17 cellular contexts compared by ENCODE assay signal in genomic region chr4:118712872-118713271, GRCh38. TPM values are rescaled to one million over a fixed set of nuclear protein-coding genes. Genes with fewer than 3 reads are reported as not detected.
DNase-seq lines count a peak whose midpoint lies in the region; ATAC-seq and TF ChIP-seq lines count a peak whose summit lies in the region.
"Had no signal": no experiment of that assay in that cellular context is flagged by ENCODE, and none has a peak within 500 bp of the region (broad histone marks: within the 10 kb centered on the region; RNA-seq: fewer than 3 reads in every experiment).

No MANE protein-coding gene starts in this region.

- peaks cover 9% of the 10 kb centered on the region for H3F3A ChIP-seq in smooth muscle cell (ENCODE audit: low read depth)

- H3K4me3 ChIP-seq in foreskin fibroblast (ENCODE audit: low read depth in 1 of 2, low read length in 2 of 2), result no peak overlapping the region
- H3K4me3 ChIP-seq in smooth muscle cell, result no peak overlapping the region
- H3K4me3 ChIP-seq in right atrium auricular region, result no peak overlapping the region
- H3K4me3 ChIP-seq: Peyer's patch had no signal

- no peak overlapping the region for H3K27ac Mint-ChIP-seq in mesothelial cell of epicardium

- DNase-seq in EL (peak; percentile 32), HT1080 (ENCODE audit: low read depth) (peak; percentile 4), foreskin fibroblast (peak; percentile 56 to 64), mesothelial cell of epicardium (ENCODE audit: low spot score in 2 of 2, unreplicated experiment in 2 of 2) (no peak), smooth muscle cell (lab: John Stamatoyannopoulos, UW; ENCODE audit: unreplicated experiment) (no peak), right atrium auricular region (ENCODE audit: low spot score) (no peak)
- DNase-seq: C1 segment of cervical spinal cord; NCI-H2029; NCI-H69; Peyer's patch; right cardiac atrium; stimulated activated CD4-positive, alpha-beta T cell treated with anti-CD3 and anti-CD28 coated beads, Interleukin-4, amount 100 ng/mL, for 4 hours; stimulated activated naive CD4-positive, alpha-beta T cell had no signal

- WGBS in smooth muscle cell (ENCODE audit: low lambda C conversion rate), result 95% methylated on average over 1 of the region's 1 CpG

- no peaks in the 10 kb centered on the region for H3K9me3 ChIP-seq in smooth muscle cell (replicated peaks; ENCODE audit: low read depth)
- no peaks in the 10 kb centered on the region for H3K9me3 ChIP-seq in right atrium auricular region
- H3K9me3 ChIP-seq: Peyer's patch had no signal

- H3K27ac ChIP-seq in smooth muscle cell (ENCODE audit: low read depth), result no peak overlapping the region
- no peak overlapping the region for H3K27ac ChIP-seq in right atrium auricular region
- H3K27ac ChIP-seq: Peyer's patch had no signal

- H3K79me2 ChIP-seq in smooth muscle cell (ENCODE audit: low read depth), result no peaks in the 10 kb centered on the region

- H3K27me3 ChIP-seq in smooth muscle cell (ENCODE audit: low read depth) (no peaks in the 10 kb centered on the region), right atrium auricular region (no peaks in the 10 kb centered on the region)
- H3K27me3 ChIP-seq: Peyer's patch had no signal

- ATAC-seq in GM18870 (IDR thresholded peaks at IDR 0.05; ENCODE audit: unreplicated experiment) (peak; percentile 59), HG02571 (IDR thresholded peaks at IDR 0.05; ENCODE audit: unreplicated experiment) (no peak)
- ATAC-seq: right cardiac atrium had no signal

- no peaks in the 10 kb centered on the region for H3K4me1 ChIP-seq in smooth muscle cell (ENCODE audit: low read depth)
- no peaks in the 10 kb centered on the region for H3K4me1 ChIP-seq in right atrium auricular region
- H3K4me1 ChIP-seq: Peyer's patch had no signal

- H3K36me3 ChIP-seq in smooth muscle cell (ENCODE audit: low read depth), result no peaks in the 10 kb centered on the region
- H3K36me3 ChIP-seq in right atrium auricular region, result peaks cover 14% of the 10 kb centered on the region

- peaks cover 15% of the 10 kb centered on the region for H3K36me3 Mint-ChIP-seq in mesothelial cell of epicardium

- H3K4me3 Mint-ChIP-seq in mesothelial cell of epicardium, result no peak overlapping the region
- H3K4me3 Mint-ChIP-seq: brain, neural crest cell had no signal

- no peaks in the 10 kb centered on the region for H3K27me3 Mint-ChIP-seq in mesothelial cell of epicardium (ENCODE audit: low read depth)
- H3K27me3 Mint-ChIP-seq: brain had no signal

- TF ChIP-seq CTCF in foreskin fibroblast (IDR thresholded peaks at IDR 0.05; ENCODE audit: low read depth, low read length) (no peak), mesothelial cell of epicardium (IDR thresholded peaks at IDR 0.05; ENCODE audit: unreplicated experiment) (no peak), smooth muscle cell (IDR thresholded peaks at IDR 0.05; ENCODE audit: borderline replicate concordance, insufficient read depth, poor library complexity, severe bottlenecking) (no peak), right atrium auricular region (IDR thresholded peaks at IDR 0.05) (no peak)

- H3K4me1 Mint-ChIP-seq in mesothelial cell of epicardium, result peaks cover 25% of the 10 kb centered on the region
- H3K4me1 Mint-ChIP-seq: brain had no signal

- H3K4me2 ChIP-seq in smooth muscle cell, result no peak overlapping the region

- H3K9me3 Mint-ChIP-seq in mesothelial cell of epicardium, result no peaks in the 10 kb centered on the region
- H3K9me3 Mint-ChIP-seq: brain, neural crest cell had no signal

- no peak overlapping the region for H3K9ac ChIP-seq in smooth muscle cell (ENCODE audit: low read depth)

- no peak overlapping the region for H2AFZ ChIP-seq in smooth muscle cell (ENCODE audit: low read depth)

- no peaks in the 10 kb centered on the region for H4K20me1 ChIP-seq in smooth muscle cell (ENCODE audit: low read depth)

RNA-seq across cellular contexts. Expression of gene METTL14, which starts 27.7 kb away (rescaled TPM):
- total RNA-seq in HT1080 (2014; rRNA removed; shearing (Covaris generic)), result 21.1 and 22.9 TPM in 2 replicates
- polyA plus RNA-seq in HT1080 (2015; cell fraction: cytosol; rRNA removed), result 17.3 and 18.6 TPM in 2 replicates
- polyA plus RNA-seq in HT1080 (2015; cell fraction: nucleus; rRNA removed), result 46.5 and 60.6 TPM in 2 replicates
- total RNA-seq in mesothelial cell of epicardium (60.2 to 64.6 TPM (median 62.7 TPM) in 3 replicates), smooth muscle cell (22.4 and 38.9 TPM in 2 replicates), right atrium auricular region (10 to 100 TPM; 20.3 to 21.7 TPM)
- 25.7 and 31.8 TPM in 2 replicates for polyA plus RNA-seq in smooth muscle cell

Comparison
In these comparisons a context has a peak if more than half of its experiments do, and no peak if none do; other contexts are left out.
1. DNase-seq: peak in EL (single experiment), HT1080 (single experiment) and foreskin fibroblast (2 of 2); none in mesothelial cell of epicardium (0 of 2), smooth muscle cell (single experiment) and right atrium auricular region (single experiment).